16 cellular contexts compared by ENCODE assay signal in the genomic region with DNA sequence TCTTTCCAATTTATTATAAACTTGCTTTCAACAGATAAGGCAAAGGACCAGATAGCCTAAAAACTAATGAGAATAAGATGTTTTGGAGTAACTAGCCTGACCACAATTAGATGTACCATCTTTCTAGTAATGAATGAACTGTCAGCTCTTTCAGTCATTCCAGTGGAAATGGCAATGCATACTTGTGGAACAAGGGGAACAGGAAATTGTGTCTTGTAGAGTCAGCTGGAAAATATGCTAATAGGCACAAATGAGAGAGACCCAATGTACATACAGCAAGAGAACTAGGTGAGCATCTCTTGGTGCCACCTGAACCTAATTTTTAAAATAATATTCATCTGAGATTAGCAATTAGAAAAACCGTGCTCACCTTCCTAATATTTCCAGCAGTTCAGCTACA.
DNase-seq lines count a peak whose midpoint lies in the region; ATAC-seq lines count a peak whose summit lies in the region.
"Had no signal": no experiment of that assay in that cellular context is flagged by ENCODE, and none has a peak within 500 bp of the region (broad histone marks: within the 10 kb centered on the region; RNA-seq: fewer than 3 reads in every experiment).

No MANE protein-coding gene starts in this region.

- ATAC-seq in activated naive CD8-positive, alpha-beta T cell treated with anti-CD3 and anti-CD28 coated beads, Interleukin-2, amount 10 ng/mL, durations not matched to agents 7 days and 5 days (ENCODE audit: low read depth) = no peak
- ATAC-seq in T-helper 17 cell = no peak
- no peak for ATAC-seq in stimulated activated naive CD8-positive, alpha-beta T cell treated with anti-CD3 and anti-CD28 coated beads, Interleukin-15, amount 100 ng/mL, for 72 hours
- ATAC-seq in GM21528 (IDR thresholded peaks at IDR 0.05; ENCODE audit: low FRiP score, unreplicated experiment) = no peak
- ATAC-seq: gastroesophageal sphincter had no signal

- H3K27me3 Mint-ChIP-seq in activated naive CD8-positive, alpha-beta T cell treated with anti-CD3 and anti-CD28 coated beads, Interleukin-2, amount 10 ng/mL, durations not matched to agents 7 days and 5 days = no peaks in the 10 kb centered on the region
- H3K27me3 Mint-ChIP-seq in activated naive CD8-positive, alpha-beta T cell treated with anti-CD3 and anti-CD28 coated beads for 36 hours = no peaks in the 10 kb centered on the region
- no peaks in the 10 kb centered on the region for H3K27me3 Mint-ChIP-seq in T-helper 17 cell
- H3K27me3 Mint-ChIP-seq in stimulated activated naive CD8-positive, alpha-beta T cell treated with anti-CD3 and anti-CD28 coated beads, Interleukin-15, amount 100 ng/mL, for 72 hours = no peaks in the 10 kb centered on the region
- H3K27me3 Mint-ChIP-seq: activated CD4-positive, alpha-beta T cell treated with anti-CD3 and anti-CD28 coated beads, Interleukin-2, amount 10 ng/mL, durations not matched to agents 7 days and 5 days; brain; dendritic cell treated with granulocyte-macrophage colony-stimulating factor and Interleukin-4, amounts not matched to agents 40 ng/mL and 50 ng/mL, for 4 days had no signal

- H3K27ac Mint-ChIP-seq in activated naive CD8-positive, alpha-beta T cell treated with anti-CD3 and anti-CD28 coated beads, Interleukin-2, amount 10 ng/mL, durations not matched to agents 7 days and 5 days = peak overlapping the region; percentile 11
- H3K27ac Mint-ChIP-seq in activated naive CD8-positive, alpha-beta T cell treated with anti-CD3 and anti-CD28 coated beads for 36 hours = no peak overlapping the region
- H3K27ac Mint-ChIP-seq in T-helper 17 cell = peak overlapping the region; percentile 62
- H3K27ac Mint-ChIP-seq in stimulated activated naive CD8-positive, alpha-beta T cell treated with anti-CD3 and anti-CD28 coated beads, Interleukin-15, amount 100 ng/mL, for 72 hours = peak overlapping the region; percentile 75 to 82
- H3K27ac Mint-ChIP-seq: activated CD4-positive, alpha-beta T cell treated with anti-CD3 and anti-CD28 coated beads, Interleukin-2, amount 10 ng/mL, durations not matched to agents 7 days and 5 days; dendritic cell treated with granulocyte-macrophage colony-stimulating factor and Interleukin-4, amounts not matched to agents 40 ng/mL and 50 ng/mL, for 4 days had no signal

- no peaks in the 10 kb centered on the region for H3K9me3 ChIP-seq in T-helper 17 cell (ENCODE audit: control insufficient read depth, low read length, poor library complexity, severe bottlenecking)
- H3K9me3 ChIP-seq: gastroesophageal sphincter had no signal

- H3K9me3 Mint-ChIP-seq in activated naive CD8-positive, alpha-beta T cell treated with anti-CD3 and anti-CD28 coated beads, Interleukin-2, amount 10 ng/mL, durations not matched to agents 7 days and 5 days = peaks cover 3% of the 10 kb centered on the region
- peaks cover 6% of the 10 kb centered on the region for H3K9me3 Mint-ChIP-seq in activated naive CD8-positive, alpha-beta T cell treated with anti-CD3 and anti-CD28 coated beads for 36 hours
- H3K9me3 Mint-ChIP-seq in stimulated activated naive CD8-positive, alpha-beta T cell treated with anti-CD3 and anti-CD28 coated beads, Interleukin-15, amount 100 ng/mL, for 72 hours = no peaks in the 10 kb centered on the region

- H3K4me1 Mint-ChIP-seq in activated naive CD8-positive, alpha-beta T cell treated with anti-CD3 and anti-CD28 coated beads, Interleukin-2, amount 10 ng/mL, durations not matched to agents 7 days and 5 days = no peaks in the 10 kb centered on the region
- H3K4me1 Mint-ChIP-seq in activated naive CD8-positive, alpha-beta T cell treated with anti-CD3 and anti-CD28 coated beads for 36 hours = peaks cover 4% of the 10 kb centered on the region
- peaks cover 8% of the 10 kb centered on the region for H3K4me1 Mint-ChIP-seq in T-helper 17 cell
- H3K4me1 Mint-ChIP-seq in stimulated activated naive CD8-positive, alpha-beta T cell treated with anti-CD3 and anti-CD28 coated beads, Interleukin-15, amount 100 ng/mL, for 72 hours = peaks cover 5% of the 10 kb centered on the region
- H3K4me1 Mint-ChIP-seq: brain had no signal

- peaks cover 23% of the 10 kb centered on the region for H3K36me3 Mint-ChIP-seq in activated naive CD8-positive, alpha-beta T cell treated with anti-CD3 and anti-CD28 coated beads, Interleukin-2, amount 10 ng/mL, durations not matched to agents 7 days and 5 days
- H3K36me3 Mint-ChIP-seq in activated naive CD8-positive, alpha-beta T cell treated with anti-CD3 and anti-CD28 coated beads for 36 hours = peaks cover 27% of the 10 kb centered on the region
- H3K36me3 Mint-ChIP-seq in T-helper 17 cell (ENCODE audit: low read depth) = peaks cover 7% of the 10 kb centered on the region

- no peak for DNase-seq in activated naive CD8-positive, alpha-beta T cell treated with anti-CD3 and anti-CD28 coated beads, Interleukin-2, amount 10 ng/mL, durations not matched to agents 7 days and 5 days
- no peak for DNase-seq in activated naive CD8-positive, alpha-beta T cell treated with anti-CD3 and anti-CD28 coated beads for 36 hours
- DNase-seq in T-helper 17 cell (no peak), kidney tubule cell (ENCODE audit: low spot score) (peak; percentile 8), NCI-H2171 (lab: John Stamatoyannopoulos, UW) (no peak)
- no peak for DNase-seq in stimulated activated naive CD8-positive, alpha-beta T cell treated with anti-CD3 and anti-CD28 coated beads, Interleukin-15, amount 100 ng/mL, for 72 hours
- no peak for DNase-seq in stimulated activated naive CD4-positive, alpha-beta T cell treated with Interleukin-2 at 50 U/mL for 16 hours (lab: John Stamatoyannopoulos, UW)
- DNase-seq: activated CD4-positive, alpha-beta T cell treated with anti-CD3 and anti-CD28 coated beads, Interleukin-2, amount 10 ng/mL, durations not matched to agents 7 days and 5 days; erythroblast; NCI-H1105 treated with DMSO at 0.1 percent for 48 hours; NCI-H524 treated with DMSO at 0.1 percent for 48 hours; stimulated activated CD4-positive, alpha-beta T cell treated with anti-CD3 and anti-CD28 coated beads, Interleukin-12 subunit alpha, Interleukin-12 subunit beta, amount 100 ng/mL, for 4 hours had no signal

- H3K4me3 Mint-ChIP-seq in activated naive CD8-positive, alpha-beta T cell treated with anti-CD3 and anti-CD28 coated beads, Interleukin-2, amount 10 ng/mL, durations not matched to agents 7 days and 5 days = no peak overlapping the region
- no peak overlapping the region for H3K4me3 Mint-ChIP-seq in activated naive CD8-positive, alpha-beta T cell treated with anti-CD3 and anti-CD28 coated beads for 36 hours
- H3K4me3 Mint-ChIP-seq in T-helper 17 cell = no peak overlapping the region
- H3K4me3 Mint-ChIP-seq in stimulated activated naive CD8-positive, alpha-beta T cell treated with anti-CD3 and anti-CD28 coated beads, Interleukin-15, amount 100 ng/mL, for 72 hours = no peak overlapping the region
- H3K4me3 Mint-ChIP-seq: activated CD4-positive, alpha-beta T cell treated with anti-CD3 and anti-CD28 coated beads, Interleukin-2, amount 10 ng/mL, durations not matched to agents 7 days and 5 days; brain; dendritic cell treated with granulocyte-macrophage colony-stimulating factor and Interleukin-4, amounts not matched to agents 40 ng/mL and 50 ng/mL, for 4 days had no signal

- POLR2A ChIA-PET in activated naive CD8-positive, alpha-beta T cell treated with anti-CD3 and anti-CD28 coated beads, Interleukin-2, amount 10 ng/mL, durations not matched to agents 7 days and 5 days (lab: Charles Lee) = no interaction called here
